Comparison of ENCODE assay signal across 19 cellular contexts in the genomic region with DNA sequence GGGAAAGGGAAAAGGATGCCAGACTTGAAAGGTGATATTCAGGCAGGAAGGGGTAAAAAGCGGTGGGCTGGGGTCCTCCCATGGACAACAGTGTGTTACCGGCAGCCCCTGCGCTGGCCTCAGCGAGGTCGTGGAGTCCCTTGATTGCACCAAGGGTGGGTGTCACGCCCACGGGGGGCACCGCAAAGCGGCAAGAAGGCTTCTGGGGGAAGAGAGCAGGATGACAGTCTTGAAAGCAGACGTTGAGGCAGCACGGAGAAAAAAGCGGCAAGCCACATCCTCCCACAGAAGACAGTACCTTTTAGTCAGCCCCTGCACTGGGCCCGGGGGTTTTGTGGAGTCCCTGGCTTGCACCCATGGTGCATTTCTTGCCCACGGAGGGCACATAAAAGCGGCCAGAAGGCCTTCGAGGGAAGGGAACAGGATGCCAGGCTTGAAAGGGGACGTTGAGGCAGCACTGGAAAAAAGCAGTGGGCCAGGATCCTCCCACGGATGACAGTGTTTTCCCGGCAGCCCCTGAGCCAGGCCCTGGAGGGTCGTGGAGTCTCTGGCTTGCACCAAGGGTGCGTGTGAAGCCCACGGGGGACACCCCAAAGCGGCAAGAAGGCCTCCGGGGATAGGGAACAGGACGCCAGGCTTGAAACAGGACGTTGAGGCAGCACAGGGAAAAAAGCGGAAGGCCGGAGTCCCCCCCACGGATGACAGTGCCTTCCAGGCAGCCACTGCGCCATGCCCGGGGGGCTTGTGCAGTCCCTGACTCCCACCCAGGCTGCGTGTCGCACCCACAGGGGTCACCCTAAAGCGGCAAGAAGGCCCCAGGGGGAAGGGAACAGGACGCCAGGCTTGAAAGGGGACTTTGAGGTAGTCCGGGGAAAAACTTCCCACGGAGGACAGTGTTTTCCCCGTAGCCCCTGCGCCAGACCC.
"Had no signal": no experiment of that assay in that cellular context is flagged by ENCODE, and none has a peak within 500 bp of the region (broad histone marks: within the 10 kb centered on the region; RNA-seq: fewer than 3 reads in every experiment).

No MANE protein-coding gene starts in this region.

- H3K36me3 ChIP-seq: esophagus squamous epithelium, gastroesophageal sphincter, left ventricle myocardium inferior, lower lobe of right lung, stomach, thoracic aorta, transverse colon had no signal

- H3K4me1 ChIP-seq: esophagus squamous epithelium, gastroesophageal sphincter, left ventricle myocardium inferior, lower lobe of right lung, psoas muscle, stomach, transverse colon had no signal

- ATAC-seq: gastroesophageal sphincter, lower lobe of right lung, psoas muscle had no signal

- H3K9me3 ChIP-seq: gastroesophageal sphincter, left ventricle myocardium inferior, lower lobe of right lung, psoas muscle, thoracic aorta, transverse colon had no signal

- H3K27ac ChIP-seq: epithelial cell of prostate, esophagus squamous epithelium, gastroesophageal sphincter, left ventricle myocardium inferior, lower lobe of right lung, psoas muscle, stomach, thoracic aorta, transverse colon had no signal

- DNase-seq: effector memory CD4-positive, alpha-beta T cell; esophagus squamous epithelium; foreskin fibroblast; glutamatergic neuron; islet precursor cell; left ventricle myocardium inferior; lower lobe of right lung; naive B cell; psoas muscle; retina; small intestine; stimulated activated CD4-positive, alpha-beta T cell treated with anti-CD3 and anti-CD28 coated beads, Interleukin-12 subunit alpha, Interleukin-12 subunit beta, amount 100 ng/mL, for 4 hours; stimulated activated naive CD4-positive, alpha-beta T cell; stomach; substantia nigra; transverse colon had no signal

- H3K4me3 ChIP-seq: esophagus squamous epithelium, gastroesophageal sphincter, left ventricle myocardium inferior, lower lobe of right lung, psoas muscle, stomach, thoracic aorta, transverse colon had no signal

- H3K27me3 ChIP-seq: stomach, transverse colon had no signal
